In genomic region chr15:93479679-93480078, GRCh38 we compare ENCODE assay signal across 16 cellular contexts.
"Had no signal": no experiment of that assay in that cellular context is flagged by ENCODE, and none has a peak within 500 bp of the region (broad histone marks: within the 10 kb centered on the region; RNA-seq: fewer than 3 reads in every experiment).

No MANE protein-coding gene starts in this region.

- H3K27me3 Mint-ChIP-seq: activated naive CD8-positive, alpha-beta T cell treated with anti-CD3 and anti-CD28 coated beads for 36 hours; brain; stimulated activated memory B cell treated with anti-CD40 and anti-IgM and Interleukin-4, amounts not matched to agents 10 μg/mL and 1 μg/mL and 100 μg/mL, for 72 hours had no signal

- H3K4me3 Mint-ChIP-seq: activated naive CD8-positive, alpha-beta T cell treated with anti-CD3 and anti-CD28 coated beads for 36 hours; activated T-helper 1 cell treated with anti-CD3 and anti-CD28 coated beads, Interleukin-12 subunit alpha, Interleukin-12 subunit beta, Interleukin-2, Interleukin-4 antibody, amounts not matched to agents 30 ng/mL and 10 ng/mL and 1 ng/mL, durations not matched to agents 14 hours and 24 hours and 36 hours; brain; nephron progenitor cell; stimulated activated memory B cell treated with anti-CD40 and anti-IgM and Interleukin-4, amounts not matched to agents 10 μg/mL and 1 μg/mL and 100 μg/mL, for 72 hours had no signal

- H3K9me3 ChIP-seq: left lung, SJSA1, thyroid gland had no signal

- H3K36me3 Mint-ChIP-seq: activated naive CD8-positive, alpha-beta T cell treated with anti-CD3 and anti-CD28 coated beads for 36 hours; stimulated activated memory B cell treated with anti-CD40 and anti-IgM and Interleukin-4, amounts not matched to agents 10 μg/mL and 1 μg/mL and 100 μg/mL, for 72 hours had no signal

- H3K9me3 Mint-ChIP-seq: activated naive CD8-positive, alpha-beta T cell treated with anti-CD3 and anti-CD28 coated beads for 36 hours; activated T-helper 1 cell treated with anti-CD3 and anti-CD28 coated beads, Interleukin-12 subunit alpha, Interleukin-12 subunit beta, Interleukin-2, Interleukin-4 antibody, amounts not matched to agents 30 ng/mL and 10 ng/mL and 1 ng/mL, durations not matched to agents 14 hours and 24 hours and 36 hours had no signal

- H3K4me1 Mint-ChIP-seq: activated naive CD8-positive, alpha-beta T cell treated with anti-CD3 and anti-CD28 coated beads for 36 hours; stimulated activated memory B cell treated with anti-CD40 and anti-IgM and Interleukin-4, amounts not matched to agents 10 μg/mL and 1 μg/mL and 100 μg/mL, for 72 hours had no signal

- H3K27ac ChIP-seq: left lung, SJSA1, thyroid gland had no signal

- ATAC-seq: left lung; stimulated activated memory B cell treated with anti-CD40 and anti-IgM and Interleukin-4, amounts not matched to agents 10 μg/mL and 1 μg/mL and 100 μg/mL, for 72 hours had no signal

- H3K27ac Mint-ChIP-seq: activated naive CD8-positive, alpha-beta T cell treated with anti-CD3 and anti-CD28 coated beads for 36 hours; activated T-helper 1 cell treated with anti-CD3 and anti-CD28 coated beads, Interleukin-12 subunit alpha, Interleukin-12 subunit beta, Interleukin-2, Interleukin-4 antibody, amounts not matched to agents 30 ng/mL and 10 ng/mL and 1 ng/mL, durations not matched to agents 14 hours and 24 hours and 36 hours; brain; nephron progenitor cell; stimulated activated memory B cell treated with anti-CD40 and anti-IgM and Interleukin-4, amounts not matched to agents 10 μg/mL and 1 μg/mL and 100 μg/mL, for 72 hours had no signal

- H3K27me3 ChIP-seq: left lung, SJSA1, thyroid gland had no signal

- DNase-seq: activated CD4-positive, alpha-beta T cell treated with anti-CD3 and anti-CD28 coated beads, Interleukin-2, amount 50 U/mL, for 1 hour; activated naive CD8-positive, alpha-beta T cell treated with anti-CD3 and anti-CD28 coated beads for 36 hours; amygdala; cerebellar nuclear complex; effector CD8-positive, alpha-beta T cell; hypothalamus; kidney; left lung; nephron progenitor cell; stimulated activated CD4-positive, alpha-beta T cell treated with anti-CD3 and anti-CD28 coated beads, Interleukin-2, amount 100 ng/mL, for 48 hours; thyroid gland had no signal

- FAIRE-seq: frontal cortex, kidney had no signal

- H3K36me3 ChIP-seq: left lung, SJSA1, thyroid gland had no signal

- H3K4me1 ChIP-seq: left lung, SJSA1, thyroid gland had no signal

- H3K4me3 ChIP-seq: left lung, SJSA1, thyroid gland had no signal
